In the genomic region with DNA sequence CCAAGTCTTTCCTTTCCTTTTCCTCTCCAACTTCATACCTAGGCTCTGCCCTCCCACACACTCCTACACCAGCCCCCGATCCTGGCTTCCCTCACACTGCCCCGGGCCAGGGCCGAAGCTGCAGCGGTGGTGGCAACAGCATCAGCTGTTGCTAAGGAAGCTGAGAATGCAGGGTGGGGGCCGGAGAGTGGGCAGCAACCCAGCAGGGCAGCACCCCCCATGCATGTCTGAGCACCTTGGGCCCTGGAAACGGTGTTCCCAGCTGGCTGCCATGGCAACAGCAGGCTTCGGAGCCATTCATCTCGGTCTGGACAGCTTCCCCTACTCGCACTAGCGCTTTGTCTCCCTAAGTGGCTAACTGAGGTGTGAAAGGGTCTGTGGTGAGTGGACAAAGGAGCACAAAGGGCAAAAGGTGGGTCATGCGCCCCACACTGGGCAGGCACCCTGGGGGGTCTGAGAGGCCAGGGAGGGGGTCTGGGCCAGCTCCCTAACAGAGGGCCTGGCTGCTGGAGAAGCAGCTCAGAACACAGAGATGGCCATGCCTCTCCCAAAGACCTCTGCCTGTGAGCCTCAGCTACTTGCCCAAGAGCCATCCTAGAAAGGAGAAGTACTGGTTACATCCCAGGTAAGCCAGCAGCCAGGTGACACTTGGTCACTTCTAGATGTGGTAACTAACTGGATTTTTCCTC, we compare ENCODE assay signal across 14 cellular contexts. TPM values are rescaled to one million over a fixed set of nuclear protein-coding genes. Genes with fewer than 3 reads are reported as not detected.
DNase-seq lines count a peak whose midpoint lies in the region; ATAC-seq, FAIRE-seq and TF ChIP-seq lines count a peak whose summit lies in the region.
"Had no signal": no experiment of that assay in that cellular context is flagged by ENCODE, and none has a peak within 500 bp of the region (broad histone marks: within the 10 kb centered on the region; RNA-seq: fewer than 3 reads in every experiment).

No MANE protein-coding gene starts in this region.

- no peak overlapping the region for H3K56ac ChIP-seq in mesendoderm (ENCODE audit: low read length)

- peaks cover 47% of the 10 kb centered on the region for H3K4me1 ChIP-seq in CD8-positive, alpha-beta T cell (ENCODE audit: insufficient read depth, low read length)
- H3K4me1 ChIP-seq in HEK293 (ENCODE audit: control insufficient read depth, insufficient read depth, low read length) (no peaks in the 10 kb centered on the region), mesendoderm (ENCODE audit: control insufficient read depth, low read depth, low read length) (peaks cover 2% of the 10 kb centered on the region)

- no peak overlapping the region for H3K23ac ChIP-seq in mesendoderm (ENCODE audit: low read length)

- CTCF ChIA-PET in CD8-positive, alpha-beta T cell (lab: Charles Lee): interaction anchor here (0.9 to 4.4 kb wide), 8 partner anchors 7 to 99 kb away, joined by 3 to 29 read pairs (median 4); no protein-coding TSS in a partner anchor
- CTCF ChIA-PET in HEK293 (lab: Yijun Ruan, JAX) (interaction anchor here (1.5 kb wide), 1 partner anchor 14 kb away, joined by 6 read pairs; no protein-coding TSS in a partner anchor), WTC11 (lab: Charles Lee) (interaction anchor here (0.6 to 9.1 kb wide), 6 partner anchors 10 to 80 kb away, joined by 3 to 125 read pairs (median 6); no protein-coding TSS in a partner anchor)

- H3K18ac ChIP-seq in mesendoderm (ENCODE audit: low read length): no peak overlapping the region

- H3K4me2 ChIP-seq in mesendoderm (ENCODE audit: low read length): no peak overlapping the region

- no peak overlapping the region for H2BK120ac ChIP-seq in mesendoderm (ENCODE audit: low read depth, low read length)

- no peaks in the 10 kb centered on the region for H3K9me3 ChIP-seq in CD8-positive, alpha-beta T cell (ENCODE audit: low read length)
- H3K9me3 ChIP-seq in HEK293 (ENCODE audit: control insufficient read depth, insufficient read depth, low read depth, low read length): no peaks in the 10 kb centered on the region

- no peaks in the 10 kb centered on the region for H3K79me1 ChIP-seq in mesendoderm (ENCODE audit: low read length)

- POLR2A ChIA-PET in CD8-positive, alpha-beta T cell (lab: Charles Lee): interaction anchor here (1.8 to 2.6 kb wide), 2 partner anchors 11 to 24 kb away, joined by 5 to 17 read pairs; no protein-coding TSS in a partner anchor
- POLR2A ChIA-PET in HEK293 (lab: Yijun Ruan, JAX): no interaction called here
- POLR2A ChIA-PET in WTC11 (lab: Charles Lee): no interaction called here

- peak overlapping the region; percentile 14 for H3K27ac ChIP-seq in CD8-positive, alpha-beta T cell (ENCODE audit: low read depth, low read length)
- H3K27ac ChIP-seq in HEK293 (ENCODE audit: extremely low read depth, low read depth, low read length) (no peak overlapping the region), mesendoderm (ENCODE audit: low read depth, low read length) (no peak overlapping the region)

- ATAC-seq in CD8-positive, alpha-beta T cell: no peak
- ATAC-seq in WTC11: peak; percentile 62

- H3K4me3 ChIP-seq in CD8-positive, alpha-beta T cell (ENCODE audit: low read depth, low read length): no peak overlapping the region
- H3K4me3 ChIP-seq in HEK293 (ENCODE audit: low read depth, low read length) (no peak overlapping the region), mesendoderm (ENCODE audit: low read length) (no peak overlapping the region)

- no peak overlapping the region for H4K5ac ChIP-seq in mesendoderm (ENCODE audit: low read length)

- no peaks in the 10 kb centered on the region for H3K79me2 ChIP-seq in mesendoderm (ENCODE audit: control insufficient read depth, insufficient read depth, low read length)

- H3K9me3 Mint-ChIP-seq in CD8-positive, alpha-beta T cell: no peaks in the 10 kb centered on the region
- no peaks in the 10 kb centered on the region for H3K9me3 Mint-ChIP-seq in WTC11

- H3K27me3 ChIP-seq in CD8-positive, alpha-beta T cell (ENCODE audit: insufficient read depth, low read length): no peaks in the 10 kb centered on the region
- H3K27me3 ChIP-seq in mesendoderm (ENCODE audit: insufficient read depth, low read length, poor library complexity): no peaks in the 10 kb centered on the region

- no peak overlapping the region for H2AK5ac ChIP-seq in mesendoderm (ENCODE audit: low read length)

- WGBS in mesendoderm (ENCODE audit: extremely low coverage, insufficient coverage, low lambda C conversion rate): no CpG with 5 or more reads among the region's 11 CpGs

- no peak overlapping the region for H3K4ac ChIP-seq in mesendoderm (ENCODE audit: low read depth, low read length)

- H3K4me3 Mint-ChIP-seq in CD8-positive, alpha-beta T cell: peak overlapping the region; percentile 4
- no peak overlapping the region for H3K4me3 Mint-ChIP-seq in WTC11

- no peak for FAIRE-seq in frontal cortex (lab: Jason Lieb, UNC)
- FAIRE-seq: islet of Langerhans had no signal

- H3K9ac ChIP-seq in mesendoderm (ENCODE audit: low read length): no peak overlapping the region

- H3K4me1 Mint-ChIP-seq in CD8-positive, alpha-beta T cell (ENCODE audit: low read depth): peaks cover 47% of the 10 kb centered on the region
- peaks cover 21% of the 10 kb centered on the region for H3K4me1 Mint-ChIP-seq in WTC11

- no peak overlapping the region for H4K8ac ChIP-seq in mesendoderm (ENCODE audit: low read depth, low read length)

- intact Hi-C loops in CD8-positive, alpha-beta T cell (cut with DNase I, micrococcal nuclease): no loop called here

- no peak overlapping the region for H2BK15ac ChIP-seq in mesendoderm (replicated peaks; ENCODE audit: low read depth)

- no peak for TF ChIP-seq CTCF in CD8-positive, alpha-beta T cell (IDR thresholded peaks at IDR 0.05)
- TF ChIP-seq CTCF in HEK293 (tag by site-specific recombination; IDR thresholded peaks at IDR 0.05): no peak
- no peak for TF ChIP-seq CTCF in WTC11 (IDR thresholded peaks at IDR 0.05)

- DNase-seq in CD8-positive, alpha-beta T cell: no peak
- DNase-seq in WTC11 (ENCODE audit: low spot score) (peak; percentile 47), mesendoderm (peak; percentile 76), NCI-H187 treated with DMSO at 0.1 percent for 48 hours (lab: John Stamatoyannopoulos, UW) (no peak), frontal cortex (ENCODE audit: low spot score in 2 of 2) (no peak), NCI-H2107 (lab: John Stamatoyannopoulos, UW) (no peak)
- DNase-seq: activated CD8-positive, alpha-beta memory T cell treated with anti-CD3 and anti-CD28 coated beads, Interleukin-2, amount 50 U/mL, for 48 hours; cortex of kidney; foreskin fibroblast; Kasumi-1; NCI-H510A treated with DMSO at 0.1 percent for 48 hours; SHP77 treated with DMSO at 0.1 percent for 48 hours had no signal

- H3K36me3 Mint-ChIP-seq in CD8-positive, alpha-beta T cell: no peaks in the 10 kb centered on the region
- H3K36me3 Mint-ChIP-seq in WTC11: no peaks in the 10 kb centered on the region

- H3K27ac Mint-ChIP-seq in CD8-positive, alpha-beta T cell: peak overlapping the region; percentile 76
- no peak overlapping the region for H3K27ac Mint-ChIP-seq in WTC11

- no peaks in the 10 kb centered on the region for H3K27me3 Mint-ChIP-seq in CD8-positive, alpha-beta T cell (ENCODE audit: low read depth)
- H3K27me3 Mint-ChIP-seq in WTC11 (ENCODE audit: low read depth): peaks cover 26% of the 10 kb centered on the region

- no peaks in the 10 kb centered on the region for H3K36me3 ChIP-seq in CD8-positive, alpha-beta T cell (ENCODE audit: insufficient read depth, low read length)
- H3K36me3 ChIP-seq in HEK293 (ENCODE audit: control insufficient read depth in 2 of 2, insufficient read depth in 1 of 2, low read length in 2 of 2) (no peaks in the 10 kb centered on the region), mesendoderm (ENCODE audit: control insufficient read depth, insufficient read depth, low read length) (no peaks in the 10 kb centered on the region)

- H2BK5ac ChIP-seq in mesendoderm (ENCODE audit: low read length): no peak overlapping the region

TF ChIP-seq in HEK293, 187 proteins besides CTCF, POLR2A, EP300 and RAD21 (continues in another document):
- TF ChIP-seq ZIC2 (tag by site-specific recombination; IDR thresholded peaks at IDR 0.05) (peak; percentile 66), GLIS2 (tag by site-specific recombination; IDR thresholded peaks at IDR 0.05) (peak; percentile 40; the same call in 1 of the 2 replicates), HOXD13 (CRISPR knock-in tag; IDR thresholded peaks at IDR 0.05; ENCODE audit: borderline replicate concordance) (no peak), SP7 (tag by site-specific recombination; IDR thresholded peaks at IDR 0.05) (no peak), EGR2 (tag by site-specific recombination; IDR thresholded peaks at IDR 0.05; ENCODE audit: low read depth) (peak; percentile 86), ZNF600 (tag by site-specific recombination; IDR thresholded peaks at IDR 0.05) (peak; percentile 73)

TF ChIP-seq in WTC11, 78 proteins besides CTCF, POLR2A, EP300 and RAD21:
- peak; percentile 85 for TF ChIP-seq ZNF423 (CRISPR knock-in tag; IDR thresholded peaks at IDR 0.05)
- no peak for TF ChIP-seq TCF7 (CRISPR knock-in tag; IDR thresholded peaks at IDR 0.05; ENCODE audit: low read depth)
- TF ChIP-seq, protein P1, sequence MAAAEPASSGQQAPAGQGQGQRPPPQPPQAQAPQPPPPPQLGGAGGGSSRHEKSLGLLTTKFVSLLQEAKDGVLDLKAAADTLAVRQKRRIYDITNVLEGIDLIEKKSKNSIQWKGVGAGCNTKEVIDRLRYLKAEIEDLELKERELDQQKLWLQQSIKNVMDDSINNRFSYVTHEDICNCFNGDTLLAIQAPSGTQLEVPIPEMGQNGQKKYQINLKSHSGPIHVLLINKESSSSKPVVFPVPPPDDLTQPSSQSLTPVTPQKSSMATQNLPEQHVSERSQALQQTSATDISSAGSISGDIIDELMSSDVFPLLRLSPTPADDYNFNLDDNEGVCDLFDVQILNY (CRISPR knock-in tag; IDR thresholded peaks at IDR 0.05): no peak

RNA-seq across cellular contexts. Expression of a gene that starts 42.1 kb away (rescaled TPM):
- total RNA-seq in CD8-positive, alpha-beta T cell: 10 to 100 TPM; 12.1 to 15.2 TPM
- total RNA-seq in WTC11 (2021): 32.7 to 34.1 TPM (median 32.9 TPM) in 3 replicates
- 21.5 TPM for polyA plus RNA-seq in mesendoderm (2013, experiment 1 of 2)
- 21.3 TPM for polyA plus RNA-seq in mesendoderm (2013, experiment 2 of 2)
- 39.5 TPM for total RNA-seq in frontal cortex

Comparison
In these comparisons a context has a peak if more than half of its experiments do, and no peak if none do; other contexts are left out.
1. DNase-seq: peak in WTC11 (single experiment) and mesendoderm (single experiment); none in CD8-positive, alpha-beta T cell (0 of 7), NCI-H187 treated with DMSO at 0.1 percent for 48 hours (single experiment), frontal cortex (0 of 2) and NCI-H2107 (single experiment).